Comparison of ENCODE assay signal across 21 cellular contexts in the genomic region with DNA sequence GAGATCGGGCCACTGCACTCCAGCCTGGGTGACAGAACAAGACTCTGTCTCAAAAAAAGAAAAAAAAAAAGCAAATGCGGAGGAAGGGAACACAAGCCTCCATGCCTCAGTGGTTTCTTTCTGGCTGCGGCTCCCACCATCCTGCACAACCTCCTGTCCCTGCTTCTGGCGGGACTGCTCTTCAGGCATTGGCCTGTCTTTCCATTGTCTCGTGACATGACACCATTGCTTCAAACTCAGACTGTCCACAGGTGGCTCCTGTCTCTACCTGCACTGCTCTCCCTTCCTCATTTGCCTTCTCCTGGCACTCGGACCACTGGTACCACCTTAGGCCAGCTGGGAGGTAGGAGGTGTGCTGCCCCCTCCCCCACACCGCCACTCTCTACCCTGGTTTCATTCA. TPM values are rescaled to one million over a fixed set of nuclear protein-coding genes. Genes with fewer than 3 reads are reported as not detected.
A peak's percentile ranks its signal among the peaks of the same experiment; 100 is the strongest.
DNase-seq lines count a peak whose midpoint lies in the region; ATAC-seq and TF ChIP-seq lines count a peak whose summit lies in the region.
"Had no signal": no experiment of that assay in that cellular context is flagged by ENCODE, and none has a peak within 500 bp of the region (broad histone marks: within the 10 kb centered on the region; RNA-seq: fewer than 3 reads in every experiment).

No MANE protein-coding gene starts in this region.

- H3K4me3 ChIP-seq in osteoblast (ENCODE audit: insufficient read depth, low read length) = no peak overlapping the region
- H3K4me3 ChIP-seq: A549; BLaER1 treated with 17β-estradiol and CSF1 and Interleukin-3, amounts not matched to agents 10 nM and 100 nM; HAP-1 had no signal

- H3K79me2 ChIP-seq in osteoblast (ENCODE audit: insufficient read depth, low read length) = no peaks in the 10 kb centered on the region

- no peak overlapping the region for H3K27ac ChIP-seq in osteoblast (ENCODE audit: low read depth, low read length)
- H3K27ac ChIP-seq: A549; BLaER1 treated with 17β-estradiol and CSF1 and Interleukin-3, amounts not matched to agents 10 nM and 100 nM had no signal

- H3K4me2 ChIP-seq in osteoblast (ENCODE audit: insufficient read depth, low read length) = no peak overlapping the region
- H3K4me2 ChIP-seq: A549; BLaER1 treated with 17β-estradiol and CSF1 and Interleukin-3, amounts not matched to agents 10 nM and 100 nM had no signal

- DNase-seq in activated naive CD4-positive, alpha-beta T cell treated with anti-CD3 and anti-CD28 coated beads, Interleukin-2, amount 50 U/mL, for 72 hours (ENCODE audit: low spot score in 2 of 2) = no peak
- no peak for DNase-seq in activated naive CD4-positive, alpha-beta T cell treated with Interleukin-2 at 50 U/mL for 16 hours
- DNase-seq in nephron progenitor cell (no peak), osteoblast (ENCODE audit: insufficient read length, low spot score, missing footprints) (peak; percentile 60), mucosa of gallbladder (ENCODE audit: low spot score) (no peak)
- no peak for DNase-seq in activated CD4-positive, alpha-beta T cell treated with anti-CD3 and anti-CD28 coated beads for 1 hour
- DNase-seq: 8988T; ACHN; AML-193; BE2C; CD4-positive, alpha-beta T cell; CD8-positive, alpha-beta memory T cell; DMS 273 treated with DMSO at 0.1 percent for 48 hours; DMS53; DMS79 treated with DMSO at 0.1 percent for 48 hours; GF-D8; GOT3 had no signal

- TF ChIP-seq CTCF in nephron progenitor cell (IDR thresholded peaks at IDR 0.05) (no peak), osteoblast (IDR thresholded peaks at IDR 0.05; ENCODE audit: extremely low read depth, low read depth, low read length) (no peak)

- H3K9me3 Mint-ChIP-seq in activated naive CD4-positive, alpha-beta T cell treated with anti-CD3 and anti-CD28 coated beads, Interleukin-2, amount 50 U/mL, for 72 hours = no peaks in the 10 kb centered on the region
- no peaks in the 10 kb centered on the region for H3K9me3 Mint-ChIP-seq in nephron progenitor cell
- H3K9me3 Mint-ChIP-seq: CD14-positive monocyte; CD4-positive, alpha-beta T cell; CD8-positive, alpha-beta memory T cell had no signal

- no peak overlapping the region for H3K4me3 Mint-ChIP-seq in nephron progenitor cell
- H3K4me3 Mint-ChIP-seq: CD14-positive monocyte; CD4-positive, alpha-beta T cell had no signal

- H3K4me1 Mint-ChIP-seq in nephron progenitor cell = no peaks in the 10 kb centered on the region
- H3K4me1 Mint-ChIP-seq: CD8-positive, alpha-beta memory T cell had no signal

- H3K36me3 ChIP-seq in osteoblast (ENCODE audit: insufficient read depth, low read length) = peaks cover 88% of the 10 kb centered on the region

- no peak for ATAC-seq in activated naive CD4-positive, alpha-beta T cell treated with anti-CD3 and anti-CD28 coated beads, Interleukin-2, amount 50 U/mL, for 72 hours
- ATAC-seq: A549 had no signal

- H3K9me3 ChIP-seq in osteoblast (ENCODE audit: low read depth, low read length) = no peaks in the 10 kb centered on the region
- H3K9me3 ChIP-seq: A549; BE2C; BLaER1 treated with 17β-estradiol and CSF1 and Interleukin-3, amounts not matched to agents 10 nM and 100 nM; HAP-1 had no signal

- peaks cover 3% of the 10 kb centered on the region for H3K4me1 ChIP-seq in osteoblast (ENCODE audit: insufficient read depth, low read length)
- H3K4me1 ChIP-seq: A549; BE2C; BLaER1 treated with 17β-estradiol and CSF1 and Interleukin-3, amounts not matched to agents 10 nM and 100 nM; HAP-1 had no signal

- no peaks in the 10 kb centered on the region for H3K36me3 Mint-ChIP-seq in activated naive CD4-positive, alpha-beta T cell treated with anti-CD3 and anti-CD28 coated beads, Interleukin-2, amount 50 U/mL, for 72 hours
- peaks cover 37% of the 10 kb centered on the region for H3K36me3 Mint-ChIP-seq in nephron progenitor cell (ENCODE audit: low read depth)

- peaks cover 3% of the 10 kb centered on the region for H4K20me1 ChIP-seq in osteoblast (ENCODE audit: insufficient read depth, low read length)

- H3K27ac Mint-ChIP-seq in activated naive CD4-positive, alpha-beta T cell treated with anti-CD3 and anti-CD28 coated beads, Interleukin-2, amount 50 U/mL, for 72 hours = peak overlapping the region; percentile 70 to 83
- peak overlapping the region; percentile 69 for H3K27ac Mint-ChIP-seq in nephron progenitor cell
- H3K27ac Mint-ChIP-seq: CD4-positive, alpha-beta T cell had no signal

- H3K27me3 Mint-ChIP-seq in nephron progenitor cell (ENCODE audit: low read depth, poor library complexity) = no peaks in the 10 kb centered on the region
- H3K27me3 Mint-ChIP-seq: CD4-positive, alpha-beta T cell; CD8-positive, alpha-beta memory T cell had no signal

- no peaks in the 10 kb centered on the region for H3K27me3 ChIP-seq in osteoblast (ENCODE audit: insufficient read depth, low read length)
- H3K27me3 ChIP-seq: BE2C; BLaER1 treated with 17β-estradiol and CSF1 and Interleukin-3, amounts not matched to agents 10 nM and 100 nM had no signal

- no peak overlapping the region for H2AFZ ChIP-seq in osteoblast (ENCODE audit: low read length)

RNA-seq across cellular contexts. Expression of a gene that starts 10.6 kb away (rescaled TPM):
- total RNA-seq in activated naive CD4-positive, alpha-beta T cell treated with anti-CD3 and anti-CD28 coated beads, Interleukin-2, amount 50 U/mL, for 72 hours = 10 to 100 TPM; 16.8 to 17.5 TPM
- total RNA-seq in osteoblast (22.8 and 24.5 TPM in 2 replicates), mucosa of gallbladder (23.2 TPM)

RNA-seq across cellular contexts. Expression of a gene that starts 19.3 kb away (rescaled TPM):
- 10 to 100 TPM; 41.4 to 42.7 TPM for total RNA-seq in activated naive CD4-positive, alpha-beta T cell treated with anti-CD3 and anti-CD28 coated beads, Interleukin-2, amount 50 U/mL, for 72 hours
- total RNA-seq in osteoblast (27.9 and 33.6 TPM in 2 replicates), mucosa of gallbladder (33.1 TPM)
